In genomic region chr3:7401418-7401817, GRCh38 we compare ENCODE assay signal across 22 cellular contexts.
"Had no signal": no experiment of that assay in that cellular context is flagged by ENCODE, and none has a peak within 500 bp of the region (broad histone marks: within the 10 kb centered on the region; RNA-seq: fewer than 3 reads in every experiment).

No MANE protein-coding gene starts in this region.

- H3K9me3 ChIP-seq: esophagus muscularis mucosa, gastroesophageal sphincter, heart left ventricle, left lung, lower lobe of right lung, mucosa of descending colon had no signal

- H3K27me3 ChIP-seq: dorsolateral prefrontal cortex, esophagus muscularis mucosa, foreskin keratinocyte, gastroesophageal sphincter, heart left ventricle, left lung had no signal

- ATAC-seq: foreskin keratinocyte, gastroesophageal sphincter, heart left ventricle, left cardiac atrium, left lung, left ventricle myocardium superior, lower lobe of right lung, mucosa of descending colon had no signal

- H3K36me3 ChIP-seq: esophagus muscularis mucosa, gastroesophageal sphincter, heart left ventricle, left lung, lower lobe of right lung had no signal

- DNase-seq: dermis blood vessel endothelial cell; dorsolateral prefrontal cortex; effector CD4-positive, alpha-beta T cell; effector memory CD4-positive, alpha-beta T cell; foreskin keratinocyte; heart left ventricle; hippocampal formation; left cardiac atrium; left lung; left ventricle myocardium superior; lower lobe of right lung; mesenchymal stem cell; mucosa of descending colon; naive B cell had no signal

- H3K4me1 ChIP-seq: esophagus muscularis mucosa, foreskin keratinocyte, gastroesophageal sphincter, heart left ventricle, left lung, lower lobe of right lung had no signal

- FAIRE-seq: colon, endothelial cell of umbilical vein, frontal cortex, islet of Langerhans, keratinocyte had no signal

- H3K27ac ChIP-seq: coronary artery, esophagus muscularis mucosa, foreskin keratinocyte, gastroesophageal sphincter, heart left ventricle, left lung, lower lobe of right lung had no signal

- H3K4me3 ChIP-seq: coronary artery, dorsolateral prefrontal cortex, esophagus muscularis mucosa, gastroesophageal sphincter, heart left ventricle, left lung, lower lobe of right lung, mucosa of descending colon had no signal
